Comparison of ENCODE assay signal across 16 cellular contexts in the genomic region with DNA sequence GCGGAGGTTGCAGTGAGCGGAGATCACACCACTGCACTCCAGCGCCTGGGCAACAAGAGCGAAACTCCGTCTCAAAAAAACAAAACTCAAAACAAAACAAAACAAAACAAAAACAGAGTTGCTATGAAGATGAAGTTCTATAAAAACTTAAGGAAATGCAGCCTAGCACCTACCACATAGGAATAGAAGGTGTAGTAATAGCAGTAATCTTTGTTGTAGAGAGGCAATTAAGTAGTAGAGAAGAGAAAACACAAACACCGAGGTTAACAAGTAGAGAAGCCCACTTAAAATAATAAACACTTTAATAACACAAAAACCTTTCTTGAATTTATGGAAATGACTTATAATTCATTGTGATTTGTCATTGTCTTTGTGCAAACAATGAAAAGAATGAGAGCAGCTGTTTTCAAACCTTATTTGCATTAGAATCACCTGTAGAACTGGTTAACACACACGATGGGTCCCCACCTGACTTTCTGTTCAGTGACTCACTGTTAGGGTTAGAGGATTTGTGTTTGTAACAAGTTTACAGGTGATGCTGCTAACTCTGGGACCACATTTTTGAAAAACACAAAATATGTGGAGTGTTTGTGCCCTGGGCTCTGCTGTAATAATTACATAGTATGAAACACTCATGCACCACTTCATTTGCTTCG. TPM values are rescaled to one million over a fixed set of nuclear protein-coding genes. Genes with fewer than 3 reads are reported as not detected.
"Had no signal": no experiment of that assay in that cellular context is flagged by ENCODE, and none has a peak within 500 bp of the region (broad histone marks: within the 10 kb centered on the region; RNA-seq: fewer than 3 reads in every experiment).

No MANE protein-coding gene starts in this region.

- H3K27me3 Mint-ChIP-seq: activated CD4-positive, alpha-beta memory T cell treated with anti-CD3 and anti-CD28 coated beads for 36 hours; activated naive CD8-positive, alpha-beta T cell treated with anti-CD3 and anti-CD28 coated beads for 36 hours; naive thymus-derived CD4-positive, alpha-beta T cell had no signal

- H3K36me3 Mint-ChIP-seq: activated CD4-positive, alpha-beta memory T cell treated with anti-CD3 and anti-CD28 coated beads for 36 hours; activated naive CD8-positive, alpha-beta T cell treated with anti-CD3 and anti-CD28 coated beads for 36 hours; naive thymus-derived CD4-positive, alpha-beta T cell had no signal

- ATAC-seq: left colon; naive thymus-derived CD4-positive, alpha-beta T cell had no signal

- H3K4me1 Mint-ChIP-seq: activated naive CD8-positive, alpha-beta T cell treated with anti-CD3 and anti-CD28 coated beads for 36 hours; naive thymus-derived CD4-positive, alpha-beta T cell had no signal

- H3K9me3 ChIP-seq: stomach, uterus had no signal

- H3K27ac Mint-ChIP-seq: activated CD4-positive, alpha-beta memory T cell treated with anti-CD3 and anti-CD28 coated beads for 36 hours; activated naive CD8-positive, alpha-beta T cell treated with anti-CD3 and anti-CD28 coated beads for 36 hours; naive thymus-derived CD4-positive, alpha-beta T cell had no signal

- H3K4me1 ChIP-seq: stomach, uterus had no signal

- DNase-seq: activated CD4-positive, alpha-beta memory T cell treated with anti-CD3 and anti-CD28 coated beads for 36 hours; activated gamma-delta T cell; activated naive CD8-positive, alpha-beta T cell treated with anti-CD3 and anti-CD28 coated beads for 36 hours; activated T-cell treated with anti-CD3 and anti-CD28 coated beads, Interleukin-2, amount 50 U/mL, for 48 hours; brain microvascular endothelial cell; cerebellar nuclear complex; dermis blood vessel endothelial cell; erythroblast; hippocampal formation; left colon; mammary epithelial cell; naive thymus-derived CD4-positive, alpha-beta T cell; stomach; uterus had no signal

- H3K4me3 ChIP-seq: skin epidermis, stomach, uterus had no signal

- H3K4me3 Mint-ChIP-seq: activated CD4-positive, alpha-beta memory T cell treated with anti-CD3 and anti-CD28 coated beads for 36 hours; activated naive CD8-positive, alpha-beta T cell treated with anti-CD3 and anti-CD28 coated beads for 36 hours; naive thymus-derived CD4-positive, alpha-beta T cell had no signal

- H3K36me3 ChIP-seq: brain microvascular endothelial cell, stomach, uterus had no signal

- H3K9me3 Mint-ChIP-seq: activated CD4-positive, alpha-beta memory T cell treated with anti-CD3 and anti-CD28 coated beads for 36 hours; activated naive CD8-positive, alpha-beta T cell treated with anti-CD3 and anti-CD28 coated beads for 36 hours; naive thymus-derived CD4-positive, alpha-beta T cell had no signal

- H3K27me3 ChIP-seq: brain microvascular endothelial cell, stomach, uterus had no signal

- H3K27ac ChIP-seq: brain microvascular endothelial cell, skin epidermis, stomach, uterus had no signal

RNA-seq across cellular contexts. Expression of gene TYR, which starts 43.1 kb away (rescaled TPM):
- total RNA-seq: activated CD4-positive, alpha-beta memory T cell treated with anti-CD3 and anti-CD28 coated beads for 36 hours; activated naive CD8-positive, alpha-beta T cell treated with anti-CD3 and anti-CD28 coated beads for 36 hours; dermis blood vessel endothelial cell; left colon; mammary epithelial cell; mononuclear cell; naive thymus-derived CD4-positive, alpha-beta T cell; stomach; uterus had no signal
